Comparison of ENCODE assay signal across 1 cellular context in genomic region chr7:12640299-12641096, GRCh38.
TF ChIP-seq lines count a peak whose summit lies in the region.

No MANE protein-coding gene starts in this region.

TF ChIP-seq in HepG2, 621 proteins besides CTCF, POLR2A, EP300 and RAD21 (continued from another document and continues in another):
- TF ChIP-seq, protein P1, sequence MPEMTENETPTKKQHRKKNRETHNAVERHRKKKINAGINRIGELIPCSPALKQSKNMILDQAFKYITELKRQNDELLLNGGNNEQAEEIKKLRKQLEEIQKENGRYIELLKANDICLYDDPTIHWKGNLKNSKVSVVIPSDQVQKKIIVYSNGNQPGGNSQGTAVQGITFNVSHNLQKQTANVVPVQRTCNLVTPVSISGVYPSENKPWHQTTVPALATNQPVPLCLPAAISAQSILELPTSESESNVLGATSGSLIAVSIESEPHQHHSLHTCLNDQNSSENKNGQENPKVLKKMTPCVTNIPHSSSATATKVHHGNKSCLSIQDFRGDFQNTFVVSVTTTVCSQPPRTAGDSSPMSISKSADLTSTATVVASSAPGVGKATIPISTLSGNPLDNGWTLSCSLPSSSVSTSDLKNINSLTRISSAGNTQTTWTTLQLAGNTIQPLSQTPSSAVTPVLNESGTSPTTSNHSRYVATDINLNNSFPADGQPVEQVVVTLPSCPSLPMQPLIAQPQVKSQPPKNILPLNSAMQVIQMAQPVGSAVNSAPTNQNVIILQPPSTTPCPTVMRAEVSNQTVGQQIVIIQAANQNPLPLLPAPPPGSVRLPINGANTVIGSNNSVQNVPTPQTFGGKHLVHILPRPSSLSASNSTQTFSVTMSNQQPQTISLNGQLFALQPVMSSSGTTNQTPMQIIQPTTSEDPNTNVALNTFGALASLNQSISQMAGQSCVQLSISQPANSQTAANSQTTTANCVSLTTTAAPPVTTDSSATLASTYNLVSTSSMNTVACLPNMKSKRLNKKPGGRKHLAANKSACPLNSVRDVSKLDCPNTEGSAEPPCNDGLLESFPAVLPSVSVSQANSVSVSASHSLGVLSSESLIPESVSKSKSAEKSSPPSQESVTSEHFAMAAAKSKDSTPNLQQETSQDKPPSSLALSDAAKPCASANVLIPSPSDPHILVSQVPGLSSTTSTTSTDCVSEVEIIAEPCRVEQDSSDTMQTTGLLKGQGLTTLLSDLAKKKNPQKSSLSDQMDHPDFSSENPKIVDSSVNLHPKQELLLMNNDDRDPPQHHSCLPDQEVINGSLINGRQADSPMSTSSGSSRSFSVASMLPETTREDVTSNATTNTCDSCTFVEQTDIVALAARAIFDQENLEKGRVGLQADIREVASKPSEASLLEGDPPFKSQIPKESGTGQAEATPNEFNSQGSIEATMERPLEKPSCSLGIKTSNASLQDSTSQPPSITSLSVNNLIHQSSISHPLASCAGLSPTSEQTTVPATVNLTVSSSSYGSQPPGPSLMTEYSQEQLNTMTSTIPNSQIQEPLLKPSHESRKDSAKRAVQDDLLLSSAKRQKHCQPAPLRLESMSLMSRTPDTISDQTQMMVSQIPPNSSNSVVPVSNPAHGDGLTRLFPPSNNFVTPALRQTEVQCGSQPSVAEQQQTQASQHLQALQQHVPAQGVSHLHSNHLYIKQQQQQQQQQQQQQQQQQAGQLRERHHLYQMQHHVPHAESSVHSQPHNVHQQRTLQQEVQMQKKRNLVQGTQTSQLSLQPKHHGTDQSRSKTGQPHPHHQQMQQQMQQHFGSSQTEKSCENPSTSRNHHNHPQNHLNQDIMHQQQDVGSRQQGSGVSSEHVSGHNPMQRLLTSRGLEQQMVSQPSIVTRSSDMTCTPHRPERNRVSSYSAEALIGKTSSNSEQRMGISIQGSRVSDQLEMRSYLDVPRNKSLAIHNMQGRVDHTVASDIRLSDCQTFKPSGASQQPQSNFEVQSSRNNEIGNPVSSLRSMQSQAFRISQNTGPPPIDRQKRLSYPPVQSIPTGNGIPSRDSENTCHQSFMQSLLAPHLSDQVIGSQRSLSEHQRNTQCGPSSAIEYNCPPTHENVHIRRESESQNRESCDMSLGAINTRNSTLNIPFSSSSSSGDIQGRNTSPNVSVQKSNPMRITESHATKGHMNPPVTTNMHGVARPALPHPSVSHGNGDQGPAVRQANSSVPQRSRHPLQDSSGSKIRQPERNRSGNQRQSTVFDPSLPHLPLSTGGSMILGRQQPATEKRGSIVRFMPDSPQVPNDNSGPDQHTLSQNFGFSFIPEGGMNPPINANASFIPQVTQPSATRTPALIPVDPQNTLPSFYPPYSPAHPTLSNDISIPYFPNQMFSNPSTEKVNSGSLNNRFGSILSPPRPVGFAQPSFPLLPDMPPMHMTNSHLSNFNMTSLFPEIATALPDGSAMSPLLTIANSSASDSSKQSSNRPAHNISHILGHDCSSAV (CRISPR knock-in tag; IDR thresholded peaks at IDR 0.05; ENCODE audit: borderline replicate concordance) = no peak
- TF ChIP-seq ZNF629 (CRISPR knock-in tag; conservative IDR thresholded peaks at IDR 0.05) (no peak), POGZ (CRISPR knock-in tag; IDR thresholded peaks at IDR 0.05) (peak; percentile 52), MIER2 (CRISPR knock-in tag; IDR thresholded peaks at IDR 0.05) (no peak), PPARG (CRISPR knock-in tag; conservative IDR thresholded peaks at IDR 0.05) (peak; percentile 78; the same call in 1 of the 2 replicates), SUZ12 (IDR thresholded peaks at IDR 0.05; ENCODE audit: low read depth, low read length) (no peak), SIN3A (IDR thresholded peaks at IDR 0.05; ENCODE audit: borderline replicate concordance, low read depth, low read length) (no peak), ZNF589 (CRISPR knock-in tag; conservative IDR thresholded peaks at IDR 0.05) (no peak), ZNF205 (CRISPR knock-in tag; IDR thresholded peaks at IDR 0.05) (peak; percentile 57; the same call in 1 of the 2 replicates), PHF21A (CRISPR knock-in tag; IDR thresholded peaks at IDR 0.05) (peak; percentile 78), GATAD2A (CRISPR knock-in tag; IDR thresholded peaks at IDR 0.05) (peak; percentile 78), SKI (IDR thresholded peaks at IDR 0.05; ENCODE audit: partially characterized antibody) (peak; percentile 34), GATAD1 (CRISPR knock-in tag; IDR thresholded peaks at IDR 0.05) (0 out of 2 replicates have a peak, but pooled peaks have one; percentile 22), TEF (CRISPR knock-in tag; IDR thresholded peaks at IDR 0.05) (no peak), ERF (CRISPR knock-in tag; IDR thresholded peaks at IDR 0.05) (0 out of 2 replicates have a peak, but pooled peaks have one; percentile 37), PRDM10 (CRISPR knock-in tag; IDR thresholded peaks at IDR 0.05; ENCODE audit: low read depth) (no peak), GTF3A (CRISPR knock-in tag; conservative IDR thresholded peaks at IDR 0.05) (no peak), RXRA (CRISPR knock-in tag; IDR thresholded peaks at IDR 0.05) (peak; percentile 49; the same call in 1 of the 2 replicates), ARNT (IDR thresholded peaks at IDR 0.05) (no peak), FOXJ3 (CRISPR knock-in tag; IDR thresholded peaks at IDR 0.05; ENCODE audit: borderline replicate concordance) (peak; percentile 77; the same call in 1 of the 2 replicates), CREB1 (IDR thresholded peaks at IDR 0.05) (no peak), CREB1 (CRISPR knock-in tag; IDR thresholded peaks at IDR 0.05) (no peak; the same call in 1 of the 2 replicates), PHF20 (CRISPR knock-in tag; IDR thresholded peaks at IDR 0.05) (no peak), ONECUT2 (CRISPR knock-in tag; IDR thresholded peaks at IDR 0.05) (no peak), NR2F1 (CRISPR knock-in tag; IDR thresholded peaks at IDR 0.05) (peak; percentile 73 to 89; a peak in 3 of 4 replicates), ZNF331 (CRISPR knock-in tag; IDR thresholded peaks at IDR 0.05) (peak; percentile 59; the same call in 1 of the 2 replicates), FOXA3 (CRISPR knock-in tag; IDR thresholded peaks at IDR 0.05) (peak; percentile 89), ZNF501 (CRISPR knock-in tag; IDR thresholded peaks at IDR 0.05) (no peak), ZNF350 (CRISPR knock-in tag; IDR thresholded peaks at IDR 0.05; ENCODE audit: borderline replicate concordance, low read depth) (no peak), ZNF75D (CRISPR knock-in tag; IDR thresholded peaks at IDR 0.05; ENCODE audit: borderline replicate concordance) (no peak), ZFP36L2 (CRISPR knock-in tag; IDR thresholded peaks at IDR 0.05) (no peak)
- TF ChIP-seq, protein P2, sequence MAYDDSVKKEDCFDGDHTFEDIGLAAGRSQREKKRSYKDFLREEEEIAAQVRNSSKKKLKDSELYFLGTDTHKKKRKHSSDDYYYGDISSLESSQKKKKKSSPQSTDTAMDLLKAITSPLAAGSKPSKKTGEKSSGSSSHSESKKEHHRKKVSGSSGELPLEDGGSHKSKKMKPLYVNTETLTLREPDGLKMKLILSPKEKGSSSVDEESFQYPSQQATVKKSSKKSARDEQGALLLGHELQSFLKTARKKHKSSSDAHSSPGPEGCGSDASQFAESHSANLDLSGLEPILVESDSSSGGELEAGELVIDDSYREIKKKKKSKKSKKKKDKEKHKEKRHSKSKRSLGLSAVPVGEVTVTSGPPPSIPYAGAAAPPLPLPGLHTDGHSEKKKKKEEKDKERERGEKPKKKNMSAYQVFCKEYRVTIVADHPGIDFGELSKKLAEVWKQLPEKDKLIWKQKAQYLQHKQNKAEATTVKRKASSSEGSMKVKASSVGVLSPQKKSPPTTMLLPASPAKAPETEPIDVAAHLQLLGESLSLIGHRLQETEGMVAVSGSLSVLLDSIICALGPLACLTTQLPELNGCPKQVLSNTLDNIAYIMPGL (CRISPR knock-in tag; IDR thresholded peaks at IDR 0.05; ENCODE audit: borderline replicate concordance in 1 of 2, low read depth in 1 of 2) = peak in 1 of 2 experiments; percentile 49; a peak in 1 of 4 replicates
- TF ChIP-seq, protein P3, sequence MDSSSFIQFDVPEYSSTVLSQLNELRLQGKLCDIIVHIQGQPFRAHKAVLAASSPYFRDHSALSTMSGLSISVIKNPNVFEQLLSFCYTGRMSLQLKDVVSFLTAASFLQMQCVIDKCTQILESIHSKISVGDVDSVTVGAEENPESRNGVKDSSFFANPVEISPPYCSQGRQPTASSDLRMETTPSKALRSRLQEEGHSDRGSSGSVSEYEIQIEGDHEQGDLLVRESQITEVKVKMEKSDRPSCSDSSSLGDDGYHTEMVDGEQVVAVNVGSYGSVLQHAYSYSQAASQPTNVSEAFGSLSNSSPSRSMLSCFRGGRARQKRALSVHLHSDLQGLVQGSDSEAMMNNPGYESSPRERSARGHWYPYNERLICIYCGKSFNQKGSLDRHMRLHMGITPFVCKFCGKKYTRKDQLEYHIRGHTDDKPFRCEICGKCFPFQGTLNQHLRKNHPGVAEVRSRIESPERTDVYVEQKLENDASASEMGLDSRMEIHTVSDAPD (CRISPR knock-in tag; IDR thresholded peaks at IDR 0.05) = 0 out of 2 replicates have a peak, but pooled peaks have one; percentile 40
- TF ChIP-seq, protein P4, sequence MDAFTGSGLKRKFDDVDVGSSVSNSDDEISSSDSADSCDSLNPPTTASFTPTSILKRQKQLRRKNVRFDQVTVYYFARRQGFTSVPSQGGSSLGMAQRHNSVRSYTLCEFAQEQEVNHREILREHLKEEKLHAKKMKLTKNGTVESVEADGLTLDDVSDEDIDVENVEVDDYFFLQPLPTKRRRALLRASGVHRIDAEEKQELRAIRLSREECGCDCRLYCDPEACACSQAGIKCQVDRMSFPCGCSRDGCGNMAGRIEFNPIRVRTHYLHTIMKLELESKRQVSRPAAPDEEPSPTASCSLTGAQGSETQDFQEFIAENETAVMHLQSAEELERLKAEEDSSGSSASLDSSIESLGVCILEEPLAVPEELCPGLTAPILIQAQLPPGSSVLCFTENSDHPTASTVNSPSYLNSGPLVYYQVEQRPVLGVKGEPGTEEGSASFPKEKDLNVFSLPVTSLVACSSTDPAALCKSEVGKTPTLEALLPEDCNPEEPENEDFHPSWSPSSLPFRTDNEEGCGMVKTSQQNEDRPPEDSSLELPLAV (CRISPR knock-in tag; conservative IDR thresholded peaks at IDR 0.05; ENCODE audit: low read depth) = no peak
- TF ChIP-seq, protein P5, sequence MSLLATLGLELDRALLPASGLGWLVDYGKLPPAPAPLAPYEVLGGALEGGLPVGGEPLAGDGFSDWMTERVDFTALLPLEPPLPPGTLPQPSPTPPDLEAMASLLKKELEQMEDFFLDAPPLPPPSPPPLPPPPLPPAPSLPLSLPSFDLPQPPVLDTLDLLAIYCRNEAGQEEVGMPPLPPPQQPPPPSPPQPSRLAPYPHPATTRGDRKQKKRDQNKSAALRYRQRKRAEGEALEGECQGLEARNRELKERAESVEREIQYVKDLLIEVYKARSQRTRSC (CRISPR knock-in tag; IDR thresholded peaks at IDR 0.05; ENCODE audit: low read depth) = no peak
- TF ChIP-seq, protein P6, sequence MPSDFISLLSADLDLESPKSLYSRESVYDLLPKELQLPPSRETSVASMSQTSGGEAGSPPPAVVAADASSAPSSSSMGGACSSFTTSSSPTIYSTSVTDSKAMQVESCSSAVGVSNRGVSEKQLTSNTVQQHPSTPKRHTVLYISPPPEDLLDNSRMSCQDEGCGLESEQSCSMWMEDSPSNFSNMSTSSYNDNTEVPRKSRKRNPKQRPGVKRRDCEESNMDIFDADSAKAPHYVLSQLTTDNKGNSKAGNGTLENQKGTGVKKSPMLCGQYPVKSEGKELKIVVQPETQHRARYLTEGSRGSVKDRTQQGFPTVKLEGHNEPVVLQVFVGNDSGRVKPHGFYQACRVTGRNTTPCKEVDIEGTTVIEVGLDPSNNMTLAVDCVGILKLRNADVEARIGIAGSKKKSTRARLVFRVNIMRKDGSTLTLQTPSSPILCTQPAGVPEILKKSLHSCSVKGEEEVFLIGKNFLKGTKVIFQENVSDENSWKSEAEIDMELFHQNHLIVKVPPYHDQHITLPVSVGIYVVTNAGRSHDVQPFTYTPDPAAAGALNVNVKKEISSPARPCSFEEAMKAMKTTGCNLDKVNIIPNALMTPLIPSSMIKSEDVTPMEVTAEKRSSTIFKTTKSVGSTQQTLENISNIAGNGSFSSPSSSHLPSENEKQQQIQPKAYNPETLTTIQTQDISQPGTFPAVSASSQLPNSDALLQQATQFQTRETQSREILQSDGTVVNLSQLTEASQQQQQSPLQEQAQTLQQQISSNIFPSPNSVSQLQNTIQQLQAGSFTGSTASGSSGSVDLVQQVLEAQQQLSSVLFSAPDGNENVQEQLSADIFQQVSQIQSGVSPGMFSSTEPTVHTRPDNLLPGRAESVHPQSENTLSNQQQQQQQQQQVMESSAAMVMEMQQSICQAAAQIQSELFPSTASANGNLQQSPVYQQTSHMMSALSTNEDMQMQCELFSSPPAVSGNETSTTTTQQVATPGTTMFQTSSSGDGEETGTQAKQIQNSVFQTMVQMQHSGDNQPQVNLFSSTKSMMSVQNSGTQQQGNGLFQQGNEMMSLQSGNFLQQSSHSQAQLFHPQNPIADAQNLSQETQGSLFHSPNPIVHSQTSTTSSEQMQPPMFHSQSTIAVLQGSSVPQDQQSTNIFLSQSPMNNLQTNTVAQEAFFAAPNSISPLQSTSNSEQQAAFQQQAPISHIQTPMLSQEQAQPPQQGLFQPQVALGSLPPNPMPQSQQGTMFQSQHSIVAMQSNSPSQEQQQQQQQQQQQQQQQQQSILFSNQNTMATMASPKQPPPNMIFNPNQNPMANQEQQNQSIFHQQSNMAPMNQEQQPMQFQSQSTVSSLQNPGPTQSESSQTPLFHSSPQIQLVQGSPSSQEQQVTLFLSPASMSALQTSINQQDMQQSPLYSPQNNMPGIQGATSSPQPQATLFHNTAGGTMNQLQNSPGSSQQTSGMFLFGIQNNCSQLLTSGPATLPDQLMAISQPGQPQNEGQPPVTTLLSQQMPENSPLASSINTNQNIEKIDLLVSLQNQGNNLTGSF (CRISPR knock-in tag; IDR thresholded peaks at IDR 0.05) = no peak
